2 cellular contexts compared by ENCODE assay signal in the genomic region with DNA sequence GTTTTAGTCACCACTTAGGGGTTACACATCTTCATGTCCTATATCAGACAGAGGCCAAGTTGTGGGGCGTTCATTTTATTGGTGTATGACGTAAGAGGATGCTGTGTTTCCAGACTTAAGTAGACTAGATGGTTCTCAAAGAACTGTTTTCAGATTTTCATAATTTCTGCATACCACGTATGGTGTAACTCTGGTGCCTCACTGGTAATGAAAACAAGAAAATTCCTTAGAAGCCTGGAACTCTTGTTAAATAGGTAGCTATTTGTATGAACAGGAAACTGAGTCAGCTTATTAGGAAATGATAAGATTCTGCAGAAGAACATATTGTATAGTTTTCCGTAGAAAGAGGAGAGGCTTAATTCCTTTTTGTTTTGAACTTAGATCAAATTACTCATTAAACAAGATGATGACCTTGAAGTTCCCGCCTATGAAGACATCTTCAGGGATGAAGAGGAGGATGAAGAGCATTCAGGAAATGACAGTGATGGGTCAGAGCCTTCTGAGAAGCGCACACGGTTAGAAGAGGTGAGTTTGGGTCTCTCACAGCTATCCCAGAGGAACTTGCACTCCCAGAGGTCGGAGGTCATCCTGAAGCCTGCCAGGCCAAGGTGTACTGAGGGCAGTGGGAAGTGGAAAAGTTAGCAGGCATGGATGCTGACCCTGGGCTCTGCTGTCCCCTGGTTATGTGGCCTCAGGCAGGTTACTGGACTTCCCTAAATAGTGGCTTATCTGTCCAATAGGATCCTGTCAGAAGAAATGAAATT.
TF ChIP-seq lines count a peak whose summit lies in the region.

No MANE protein-coding gene starts in this region.

TF ChIP-seq in HEK293, 187 proteins besides CTCF, POLR2A, EP300 and RAD21:
- TF ChIP-seq KLF7 (tag by site-specific recombination; IDR thresholded peaks at IDR 0.05; ENCODE audit: borderline replicate concordance): no peak
- TF ChIP-seq, protein P1, sequence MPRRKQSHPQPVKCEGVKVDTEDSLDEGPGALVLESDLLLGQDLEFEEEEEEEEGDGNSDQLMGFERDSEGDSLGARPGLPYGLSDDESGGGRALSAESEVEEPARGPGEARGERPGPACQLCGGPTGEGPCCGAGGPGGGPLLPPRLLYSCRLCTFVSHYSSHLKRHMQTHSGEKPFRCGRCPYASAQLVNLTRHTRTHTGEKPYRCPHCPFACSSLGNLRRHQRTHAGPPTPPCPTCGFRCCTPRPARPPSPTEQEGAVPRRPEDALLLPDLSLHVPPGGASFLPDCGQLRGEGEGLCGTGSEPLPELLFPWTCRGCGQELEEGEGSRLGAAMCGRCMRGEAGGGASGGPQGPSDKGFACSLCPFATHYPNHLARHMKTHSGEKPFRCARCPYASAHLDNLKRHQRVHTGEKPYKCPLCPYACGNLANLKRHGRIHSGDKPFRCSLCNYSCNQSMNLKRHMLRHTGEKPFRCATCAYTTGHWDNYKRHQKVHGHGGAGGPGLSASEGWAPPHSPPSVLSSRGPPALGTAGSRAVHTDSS (tag by site-specific recombination; IDR thresholded peaks at IDR 0.05): peak; percentile 73
- no peak for TF ChIP-seq ZNF621 (tag by site-specific recombination; IDR thresholded peaks at IDR 0.05)
- TF ChIP-seq ZEB2 (tag by site-specific recombination; IDR thresholded peaks at IDR 0.05): no peak

TF ChIP-seq in endothelial cell of umbilical vein, 7 proteins besides CTCF, POLR2A, EP300 and RAD21:
- peak; percentile 70 for TF ChIP-seq FOS (IDR thresholded peaks at IDR 0.05; ENCODE audit: borderline replicate concordance, insufficient read depth, low read length)
- TF ChIP-seq GATA2 (IDR thresholded peaks at IDR 0.05; ENCODE audit: insufficient read depth, insufficient read length, low read depth, low read length): peak; percentile 72
- peak; percentile 92 for TF ChIP-seq JUN (IDR thresholded peaks at IDR 0.05; ENCODE audit: borderline replicate concordance, insufficient read depth, insufficient read length, low read depth)
- TF ChIP-seq EZH2 (IDR thresholded peaks at IDR 0.05; ENCODE audit: borderline replicate concordance, low read depth, low read length, severe bottlenecking): no peak
- TF ChIP-seq, protein P2, sequence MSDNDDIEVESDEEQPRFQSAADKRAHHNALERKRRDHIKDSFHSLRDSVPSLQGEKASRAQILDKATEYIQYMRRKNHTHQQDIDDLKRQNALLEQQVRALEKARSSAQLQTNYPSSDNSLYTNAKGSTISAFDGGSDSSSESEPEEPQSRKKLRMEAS (IDR thresholded peaks at IDR 0.05; ENCODE audit: insufficient read depth, insufficient read length): no peak
- peak; percentile 34 for TF ChIP-seq POLR2AphosphoS5 (IDR thresholded peaks at IDR 0.05; ENCODE audit: insufficient read depth, low read depth, low read length)
- TF ChIP-seq MYC (IDR thresholded peaks at IDR 0.05; ENCODE audit: low read depth, low read length): no peak
TF ChIP-seq in endothelial cell of umbilical vein: peak in this region for 4.
